ENCODE assay signal across 1 cellular context in the genomic region with DNA sequence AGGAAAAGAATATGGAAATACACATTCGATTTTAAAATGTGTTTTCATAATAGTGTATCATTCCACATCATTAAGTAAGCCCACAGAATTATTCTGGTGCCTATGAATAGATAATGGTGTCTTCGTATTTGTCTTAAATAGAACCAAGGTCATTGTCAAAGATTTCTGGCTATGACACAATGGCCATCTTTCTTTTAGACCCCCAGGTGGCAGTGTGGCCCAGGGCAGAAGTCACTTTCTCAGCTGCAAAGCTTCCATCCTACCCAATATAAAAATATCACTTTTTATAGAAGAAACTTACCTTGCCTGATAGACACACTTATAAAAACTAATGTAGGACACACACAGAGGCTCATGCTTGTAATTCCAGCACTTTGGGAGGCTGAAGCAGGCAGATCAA.
TF ChIP-seq lines count a peak whose summit lies in the region.

No MANE protein-coding gene starts in this region.

TF ChIP-seq in IMR-90, 13 proteins besides CTCF, POLR2A, EP300 and RAD21:
- TF ChIP-seq CEBPB (IDR thresholded peaks at IDR 0.05; ENCODE audit: low read depth, low read length) (peak; percentile 5; the same call in 1 of the 2 replicates), SMC3 (IDR thresholded peaks at IDR 0.05; ENCODE audit: low read depth, low read length) (peak; percentile 64)
- TF ChIP-seq, protein P1, sequence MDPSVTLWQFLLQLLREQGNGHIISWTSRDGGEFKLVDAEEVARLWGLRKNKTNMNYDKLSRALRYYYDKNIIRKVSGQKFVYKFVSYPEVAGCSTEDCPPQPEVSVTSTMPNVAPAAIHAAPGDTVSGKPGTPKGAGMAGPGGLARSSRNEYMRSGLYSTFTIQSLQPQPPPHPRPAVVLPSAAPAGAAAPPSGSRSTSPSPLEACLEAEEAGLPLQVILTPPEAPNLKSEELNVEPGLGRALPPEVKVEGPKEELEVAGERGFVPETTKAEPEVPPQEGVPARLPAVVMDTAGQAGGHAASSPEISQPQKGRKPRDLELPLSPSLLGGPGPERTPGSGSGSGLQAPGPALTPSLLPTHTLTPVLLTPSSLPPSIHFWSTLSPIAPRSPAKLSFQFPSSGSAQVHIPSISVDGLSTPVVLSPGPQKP (IDR thresholded peaks at IDR 0.05; ENCODE audit: borderline replicate concordance, low read depth, low read length): no peak
